ENCODE assay signal across 13 cellular contexts in the genomic region with DNA sequence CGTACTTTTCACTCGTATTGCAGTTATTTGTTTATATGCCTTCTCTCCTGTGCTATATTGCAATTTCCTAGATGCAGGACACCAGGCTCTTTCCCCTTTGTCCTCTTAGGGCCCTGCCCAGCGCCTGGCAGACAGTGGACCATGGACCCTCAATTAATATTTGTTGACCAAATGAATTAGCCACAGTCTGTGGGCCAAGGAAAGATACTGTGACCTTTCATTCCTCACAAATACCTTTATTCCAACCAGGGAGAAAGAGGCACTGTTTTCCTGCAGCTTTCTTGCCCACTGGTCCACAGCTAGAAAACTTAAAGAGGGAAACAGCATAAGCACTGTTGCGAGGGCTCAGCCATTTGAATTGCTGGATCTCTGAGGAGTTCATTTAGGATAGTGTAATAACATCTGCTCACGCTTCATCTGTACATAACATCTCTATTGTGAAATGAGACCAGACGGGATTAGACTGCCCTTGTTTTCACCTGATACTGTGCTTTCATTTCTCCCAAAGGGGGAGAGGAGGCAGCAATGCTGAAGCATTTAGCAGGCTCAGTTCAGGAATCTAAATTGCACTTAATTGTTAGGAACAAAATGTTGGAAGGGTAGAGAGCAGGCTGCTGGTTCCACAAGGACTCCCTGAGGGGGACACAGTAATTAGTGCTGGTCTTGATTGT. TPM values are rescaled to one million over a fixed set of nuclear protein-coding genes. Genes with fewer than 3 reads are reported as not detected.
DNase-seq lines count a peak whose midpoint lies in the region; ATAC-seq and TF ChIP-seq lines count a peak whose summit lies in the region.
"Had no signal": no experiment of that assay in that cellular context is flagged by ENCODE, and none has a peak within 500 bp of the region (broad histone marks: within the 10 kb centered on the region; RNA-seq: fewer than 3 reads in every experiment).

No MANE protein-coding gene starts in this region.

- H3K27me3 Mint-ChIP-seq in Calu3 (ENCODE audit: unreplicated experiment) (no peaks in the 10 kb centered on the region), endodermal cell (ENCODE audit: insufficient read depth) (peaks cover 8% of the 10 kb centered on the region)
- peaks cover 15% of the 10 kb centered on the region for H3K27me3 Mint-ChIP-seq in activated naive CD8-positive, alpha-beta T cell treated with anti-CD3 and anti-CD28 coated beads, Interleukin-2, amount 50 U/mL, for 24 hours

- CTCF ChIA-PET in Calu3 (lab: Charles Lee), result interaction anchor here (0.5 to 1.7 kb wide), 10 partner anchors 9 to 285 kb away, joined by 3 to 7 read pairs (median 4); no protein-coding TSS in a partner anchor

- intact Hi-C loops in Calu3 (cut with micrococcal nuclease; ENCODE audit: unreplicated experiment), result loop anchor here (2.0 kb wide), 2 partner anchors 66 to 284 kb away; no protein-coding TSS in a partner anchor
- intact Hi-C loops in body of pancreas (cut with DNase I), result no loop called here

- H3K27me3 ChIP-seq in endodermal cell (ENCODE audit: control insufficient read depth, insufficient read depth, low read length, poor library complexity, severe bottlenecking), result no peaks in the 10 kb centered on the region
- peaks cover 0 to 3% (median 0%) of the 10 kb centered on the region in 3 experiments for H3K27me3 ChIP-seq in neuronal stem cell (ENCODE audit: control insufficient read depth in 3 of 3, insufficient read depth in 3 of 3, low read depth in 1 of 3, low read length in 3 of 3)
- no peaks in the 10 kb centered on the region for H3K27me3 ChIP-seq in body of pancreas

- in situ Hi-C loops in ACHN (cut with HindIII; ENCODE audit: low pct_ligation_motif_present, low pct_unique_long_range_greater_than_20kb, low sequenced_read_pairs), result no loop called here

- H4K91ac ChIP-seq in neuronal stem cell (ENCODE audit: low read depth, low read length, poor library complexity), result no peak overlapping the region

- WGBS in endodermal cell (ENCODE audit: insufficient coverage in 1 of 2, insufficient read length in 1 of 2), 2 experiments, result 72 to 77% methylated on average over 5 to 6 of the region's 6 CpGs
- no CpG with 5 or more reads among the region's 6 CpGs for WGBS in neuronal stem cell (ENCODE audit: extremely low coverage in 2 of 2, insufficient read length in 2 of 2, insufficient replicate concordance in 1 of 2), 2 donors
- 73 to 86% methylated on average over 6 of the region's 6 CpGs for WGBS in body of pancreas, 2 donors

- H3K9me3 ChIP-seq in endodermal cell (ENCODE audit: control insufficient read depth, low read length) (peaks cover 22% of the 10 kb centered on the region), neuronal stem cell (replicated peaks in 1 of 2; ENCODE audit: control insufficient read depth in 2 of 2, insufficient read depth in 1 of 2, low read depth in 1 of 2, low read length in 2 of 2) (peaks cover 2 to 4% of the 10 kb centered on the region in 2 donors), body of pancreas (no peaks in the 10 kb centered on the region)

- TF ChIP-seq CTCF in Calu3 (IDR thresholded peaks at IDR 0.05; ENCODE audit: unreplicated experiment) (no peak), endodermal cell (conservative IDR thresholded peaks at IDR 0.05) (peak; percentile 11), body of pancreas (IDR thresholded peaks at IDR 0.05) (no peak)

- no peak overlapping the region for H4K8ac ChIP-seq in neuronal stem cell (ENCODE audit: low read depth, low read length)

- no peak overlapping the region for H3K14ac ChIP-seq in neuronal stem cell (ENCODE audit: low read length)

- H3K27ac Mint-ChIP-seq in Calu3 (ENCODE audit: unreplicated experiment) (peak overlapping the region; percentile 42), endodermal cell (peak overlapping the region; percentile 12)
- no peak overlapping the region for H3K27ac Mint-ChIP-seq in activated naive CD8-positive, alpha-beta T cell treated with anti-CD3 and anti-CD28 coated beads, Interleukin-2, amount 50 U/mL, for 24 hours
- H3K27ac Mint-ChIP-seq: activated CD4-positive, alpha-beta memory T cell treated with anti-CD3 and anti-CD28 coated beads, Interleukin-2, amount 10 ng/mL, durations not matched to agents 7 days and 5 days had no signal

- H3K18ac ChIP-seq in neuronal stem cell (ENCODE audit: low read length), result no peak overlapping the region

- peaks cover under 1% of the 10 kb centered on the region for H3K9me3 Mint-ChIP-seq in Calu3 (ENCODE audit: low read depth, unreplicated experiment)
- H3K9me3 Mint-ChIP-seq in endodermal cell, result peaks cover 18% of the 10 kb centered on the region
- H3K9me3 Mint-ChIP-seq in activated naive CD8-positive, alpha-beta T cell treated with anti-CD3 and anti-CD28 coated beads, Interleukin-2, amount 50 U/mL, for 24 hours, result peaks cover 1% of the 10 kb centered on the region
- H3K9me3 Mint-ChIP-seq: activated CD4-positive, alpha-beta memory T cell treated with anti-CD3 and anti-CD28 coated beads, Interleukin-2, amount 10 ng/mL, durations not matched to agents 7 days and 5 days; CD4-positive, CD25-positive, alpha-beta regulatory T cell had no signal

- no peak overlapping the region for H2BK12ac ChIP-seq in neuronal stem cell (ENCODE audit: low read length)

- ATAC-seq in body of pancreas, result no peak
- no peak for ATAC-seq in activated naive CD8-positive, alpha-beta T cell treated with anti-CD3 and anti-CD28 coated beads, Interleukin-2, amount 50 U/mL, for 24 hours
- ATAC-seq: GM12878 had no signal

- H3K23ac ChIP-seq in neuronal stem cell (ENCODE audit: low read depth, low read length, poor library complexity), result no peak overlapping the region

- H3K27ac ChIP-seq in endodermal cell (ENCODE audit: low read depth, low read length) (peak overlapping the region; percentile 33), neuronal stem cell (replicated peaks; ENCODE audit: low read length) (peak overlapping the region; percentile 95), body of pancreas (peak overlapping the region in 1 of 4 donors; percentile 38)

- H3K4me2 ChIP-seq in neuronal stem cell (ENCODE audit: insufficient read depth, low read length, poor library complexity, severe bottlenecking), result peak overlapping the region; percentile 54

- H3K36me3 Mint-ChIP-seq in Calu3 (ENCODE audit: insufficient read depth, unreplicated experiment) (peaks cover 15% of the 10 kb centered on the region), endodermal cell (ENCODE audit: low read depth) (peaks cover 5% of the 10 kb centered on the region)
- no peaks in the 10 kb centered on the region for H3K36me3 Mint-ChIP-seq in activated naive CD8-positive, alpha-beta T cell treated with anti-CD3 and anti-CD28 coated beads, Interleukin-2, amount 50 U/mL, for 24 hours (ENCODE audit: low read depth)
- H3K36me3 Mint-ChIP-seq: CD4-positive, CD25-positive, alpha-beta regulatory T cell had no signal

- H2BK5ac ChIP-seq in neuronal stem cell (ENCODE audit: low read length), result no peak overlapping the region

- peaks cover 22% of the 10 kb centered on the region for H3K4me1 ChIP-seq in endodermal cell (ENCODE audit: control insufficient read depth, insufficient read depth, low read length)
- peaks cover 3 to 32% of the 10 kb centered on the region in 2 donors for H3K4me1 ChIP-seq in neuronal stem cell (ENCODE audit: control insufficient read depth in 2 of 2, insufficient read depth in 1 of 2, low read depth in 1 of 2, low read length in 2 of 2)
- H3K4me1 ChIP-seq in body of pancreas, result peaks cover 23% of the 10 kb centered on the region

- H2BK15ac ChIP-seq in neuronal stem cell (ENCODE audit: low read length), result no peak overlapping the region

- H3K9ac ChIP-seq in endodermal cell (ENCODE audit: extremely low read depth, low read length, poor library complexity, severe bottlenecking) (peak overlapping the region; percentile 23), neuronal stem cell (ENCODE audit: low read depth, low read length, poor library complexity) (no peak overlapping the region)

- no peak overlapping the region for H3K4ac ChIP-seq in neuronal stem cell (ENCODE audit: low read length)

- H2AK5ac ChIP-seq in neuronal stem cell (ENCODE audit: low read depth, low read length), result no peak overlapping the region

- BruUV-seq in Calu3 (replicated peaks; lab: Mats Ljungman, UMichigan), result no TSS peak

- peak overlapping the region; percentile 79 for H3K4me3 ChIP-seq in endodermal cell (ENCODE audit: low read length)
- H3K4me3 ChIP-seq in neuronal stem cell (ENCODE audit: low read length in 2 of 2), result no peak overlapping the region
- H3K4me3 ChIP-seq in body of pancreas, result no peak overlapping the region
- H3K4me3 ChIP-seq: GM12878 had no signal

- DNase-seq in Calu3 (no peak), NCI-H2171 (lab: John Stamatoyannopoulos, UW) (peak; percentile 66), endodermal cell (no peak), neuronal stem cell (ENCODE audit: low spot score) (peak; percentile 56), body of pancreas (no peak), ACHN (no peak)
- DNase-seq in stimulated activated CD8-positive, alpha-beta memory T cell treated with anti-CD3 and anti-CD28 coated beads, Interleukin-4, amount 100 ng/mL, for 48 hours, result no peak
- DNase-seq in activated naive CD8-positive, alpha-beta T cell treated with anti-CD3 and anti-CD28 coated beads, Interleukin-2, amount 50 U/mL, for 24 hours, result no peak
- DNase-seq: activated CD4-positive, alpha-beta memory T cell treated with anti-CD3 and anti-CD28 coated beads, Interleukin-2, amount 10 ng/mL, durations not matched to agents 7 days and 5 days; CD4-positive, CD25-positive, alpha-beta regulatory T cell; NCI-H1105; SHP77 treated with DMSO at 0.1 percent for 48 hours had no signal

- TF ChIP-seq POLR2A in body of pancreas (IDR thresholded peaks at IDR 0.05), result no peak

- peaks cover 10% of the 10 kb centered on the region for H3K79me1 ChIP-seq in neuronal stem cell (ENCODE audit: low read depth, low read length)

- H3K4me3 Mint-ChIP-seq in Calu3 (ENCODE audit: low read depth, unreplicated experiment), result no peak overlapping the region
- peak overlapping the region; percentile 74 for H3K4me3 Mint-ChIP-seq in endodermal cell
- no peak overlapping the region for H3K4me3 Mint-ChIP-seq in activated naive CD8-positive, alpha-beta T cell treated with anti-CD3 and anti-CD28 coated beads, Interleukin-2, amount 50 U/mL, for 24 hours
- H3K4me3 Mint-ChIP-seq: activated CD4-positive, alpha-beta memory T cell treated with anti-CD3 and anti-CD28 coated beads, Interleukin-2, amount 10 ng/mL, durations not matched to agents 7 days and 5 days; CD4-positive, CD25-positive, alpha-beta regulatory T cell had no signal

- H3K36me3 ChIP-seq in endodermal cell (ENCODE audit: control insufficient read depth, insufficient read depth, low read length), result peaks cover 4% of the 10 kb centered on the region
- H3K36me3 ChIP-seq in neuronal stem cell (replicated peaks in 1 of 2; ENCODE audit: control insufficient read depth in 2 of 2, insufficient read depth in 2 of 2, low read length in 2 of 2), result no peaks in the 10 kb centered on the region
- H3K36me3 ChIP-seq in body of pancreas (replicated peaks in 1 of 2; ENCODE audit: insufficient read depth in 1 of 2, low read depth in 2 of 2), result no peaks in the 10 kb centered on the region

- no peak overlapping the region for H2BK120ac ChIP-seq in neuronal stem cell (ENCODE audit: low read depth, low read length)

- H2AFZ ChIP-seq in neuronal stem cell (ENCODE audit: low read length), result peak overlapping the region; percentile 36

- H3K4me1 Mint-ChIP-seq in Calu3 (ENCODE audit: low read depth, unreplicated experiment), result peaks cover 56% of the 10 kb centered on the region
- H3K4me1 Mint-ChIP-seq in endodermal cell, result peaks cover 49% of the 10 kb centered on the region
- H3K4me1 Mint-ChIP-seq in activated naive CD8-positive, alpha-beta T cell treated with anti-CD3 and anti-CD28 coated beads, Interleukin-2, amount 50 U/mL, for 24 hours, result no peaks in the 10 kb centered on the region
- H3K4me1 Mint-ChIP-seq: activated CD4-positive, alpha-beta memory T cell treated with anti-CD3 and anti-CD28 coated beads, Interleukin-2, amount 10 ng/mL, durations not matched to agents 7 days and 5 days; CD4-positive, CD25-positive, alpha-beta regulatory T cell had no signal

RNA-seq across cellular contexts. Expression of a gene that starts 46.7 kb away (rescaled TPM):
- total RNA-seq in Calu3 (2022) (102 and 135 TPM in 2 replicates), endodermal cell (10 to 100 TPM; 33.8 to 38.5 TPM), body of pancreas (100 to 1,000 TPM; 100 to 265 TPM)
- 18.1 TPM for polyA plus RNA-seq in endodermal cell (2013, experiment 1 of 2)
- 19.3 TPM for polyA plus RNA-seq in endodermal cell (2013, experiment 2 of 2)
- polyA plus RNA-seq in neuronal stem cell (2013, experiment 1 of 2), result 19.8 TPM
- polyA plus RNA-seq in neuronal stem cell (2013, experiment 2 of 2), result 19.8 TPM
- polyA plus RNA-seq: CD4-positive, CD25-positive, alpha-beta regulatory T cell had no signal

Comparison
In these comparisons a context has a peak if more than half of its experiments do, and no peak if none do; other contexts are left out.
1. DNase-seq: peak in NCI-H2171 (single experiment) and neuronal stem cell (single experiment); none in Calu3 (single experiment), endodermal cell (single experiment), body of pancreas (0 of 4), ACHN (single experiment), stimulated activated CD8-positive, alpha-beta memory T cell treated with anti-CD3 and anti-CD28 coated beads, Interleukin-4, amount 100 ng/mL, for 48 hours (single experiment) and activated naive CD8-positive, alpha-beta T cell treated with anti-CD3 and anti-CD28 coated beads, Interleukin-2, amount 50 U/mL, for 24 hours (single experiment).